In the genomic region with DNA sequence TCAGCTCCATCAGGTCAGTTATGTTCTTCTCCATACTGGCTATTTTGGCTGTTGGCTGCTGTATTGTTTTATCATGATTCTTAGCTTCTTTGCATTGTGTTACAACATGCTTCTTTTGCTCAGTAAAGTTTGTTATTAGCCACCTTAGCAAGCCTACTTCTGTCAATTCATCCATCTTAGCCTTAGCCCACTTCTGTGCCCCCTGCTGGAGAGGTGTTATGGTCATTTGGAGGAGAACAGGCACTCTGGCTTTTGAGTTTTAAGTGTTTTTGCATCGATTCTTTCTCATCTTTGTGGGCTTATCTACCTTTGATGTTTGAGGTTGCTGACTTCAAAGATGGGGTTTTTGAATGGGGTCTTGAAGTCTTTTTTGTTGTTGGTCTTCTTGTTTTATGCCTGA, we compare ENCODE assay signal across 29 cellular contexts.
DNase-seq lines count a peak whose midpoint lies in the region; ATAC-seq and TF ChIP-seq lines count a peak whose summit lies in the region.
"Had no signal": no experiment of that assay in that cellular context is flagged by ENCODE, and none has a peak within 500 bp of the region (broad histone marks: within the 10 kb centered on the region; RNA-seq: fewer than 3 reads in every experiment).

No MANE protein-coding gene starts in this region.

- H3K36me3 ChIP-seq in OCI-LY1 (ENCODE audit: insufficient read depth, low read length) (no peaks in the 10 kb centered on the region), trophoblast cell (ENCODE audit: control insufficient read depth in 1 of 2, insufficient read depth in 2 of 2, low read length in 2 of 2) (no peaks in the 10 kb centered on the region)
- H3K36me3 ChIP-seq: colonic mucosa had no signal

- H3K27me3 Mint-ChIP-seq in natural killer cell (ENCODE audit: low read depth in 2 of 2) = no peaks in the 10 kb centered on the region
- H3K27me3 Mint-ChIP-seq: activated CD4-positive, alpha-beta T cell treated with anti-CD3 and anti-CD28 coated beads for 36 hours; brain; natural killer cell treated with Interleukin-12 subunit alpha and Interleukin-12 subunit beta and Interleukin-15 and Interleukin-18, amount 100 ng/mL, for 72 hours; stimulated activated memory B cell treated with anti-CD40 and anti-IgM and Interleukin-4, amounts not matched to agents 10 μg/mL and 1 μg/mL and 100 μg/mL, for 72 hours had no signal

- H3K4me1 ChIP-seq in OCI-LY1 (ENCODE audit: insufficient read depth, low read length, severe bottlenecking) (no peaks in the 10 kb centered on the region), trophoblast cell (ENCODE audit: control insufficient read depth in 1 of 2, insufficient read depth in 2 of 2, low read length in 2 of 2) (peaks cover 0 to 2% of the 10 kb centered on the region in 2 experiments)
- H3K4me1 ChIP-seq: colonic mucosa had no signal

- no peak overlapping the region for H4K12ac ChIP-seq in trophoblast cell (ENCODE audit: low read depth, low read length)

- no peak overlapping the region for H2BK5ac ChIP-seq in trophoblast cell (ENCODE audit: low read depth, low read length, poor library complexity)

- H3K27me3 ChIP-seq in OCI-LY1 (ENCODE audit: insufficient read depth, low read length) = no peaks in the 10 kb centered on the region
- H3K27me3 ChIP-seq in trophoblast cell (ENCODE audit: insufficient read depth, low read length) = no peaks in the 10 kb centered on the region
- H3K27me3 ChIP-seq: colonic mucosa had no signal

- TF ChIP-seq CTCF in 22Rv1 (IDR thresholded peaks at IDR 0.05) = peak; percentile 22; the same call in 1 of the 2 replicates
- TF ChIP-seq CTCF in GM12865 (IDR thresholded peaks at IDR 0.05; ENCODE audit: insufficient read depth, low read depth, low read length, missing control alignments) = peak; percentile 7
- TF ChIP-seq CTCF in OCI-LY1 (IDR thresholded peaks at IDR 0.05; ENCODE audit: low read length) = peak; percentile 39; the same call in 1 of the 2 replicates
- peak; percentile 49 for TF ChIP-seq CTCF in epithelial cell of proximal tubule (conservative IDR thresholded peaks at IDR 0.05; ENCODE audit: low read depth, low read length)
- TF ChIP-seq CTCF in natural killer cell (IDR thresholded peaks at IDR 0.05) = no peak

- no peak overlapping the region for H3K23ac ChIP-seq in trophoblast cell (ENCODE audit: low read length)

- H2AK5ac ChIP-seq in trophoblast cell (ENCODE audit: low read length) = no peak overlapping the region

- H3K4me3 ChIP-seq in GM12865 (ENCODE audit: low read depth, low read length) (no peak overlapping the region), OCI-LY1 (ENCODE audit: low read depth, low read length, poor library complexity, severe bottlenecking) (no peak overlapping the region), epithelial cell of proximal tubule (ENCODE audit: low read depth, low read length) (no peak overlapping the region), trophoblast cell (ENCODE audit: low read depth, low read length) (no peak overlapping the region)
- H3K4me3 ChIP-seq: colonic mucosa, K562 had no signal

- H3K4ac ChIP-seq in trophoblast cell (ENCODE audit: low read depth, low read length) = no peak overlapping the region

- H3K9me3 ChIP-seq in OCI-LY1 (ENCODE audit: low read length) = no peaks in the 10 kb centered on the region
- H3K9me3 ChIP-seq in trophoblast cell (ENCODE audit: insufficient read depth, low read depth, low read length) = no peaks in the 10 kb centered on the region
- H3K9me3 ChIP-seq: colonic mucosa had no signal

- no peak overlapping the region for H2BK12ac ChIP-seq in trophoblast cell (ENCODE audit: low read length)

- H3K27ac ChIP-seq in 22Rv1 (no peak overlapping the region), OCI-LY1 (ENCODE audit: low read depth, low read length, poor library complexity, severe bottlenecking) (no peak overlapping the region), trophoblast cell (ENCODE audit: low read depth, low read length) (no peak overlapping the region)
- H3K27ac ChIP-seq: colonic mucosa had no signal

- no peak overlapping the region for H4K91ac ChIP-seq in trophoblast cell (ENCODE audit: low read depth, low read length)

- WGBS in trophoblast cell (ENCODE audit: extremely low coverage, insufficient coverage, insufficient read length) = no CpG with 5 or more reads among the region's 1 CpG

- no peaks in the 10 kb centered on the region for H3K79me2 ChIP-seq in OCI-LY1 (ENCODE audit: insufficient read depth, low read length)
- no peaks in the 10 kb centered on the region for H3K79me2 ChIP-seq in trophoblast cell (ENCODE audit: control insufficient read depth, insufficient read depth, low read length, poor library complexity)

- no peak overlapping the region for H3K14ac ChIP-seq in trophoblast cell (ENCODE audit: low read length)

- H4K20me1 ChIP-seq in OCI-LY1 (ENCODE audit: insufficient read depth, low read length) = no peaks in the 10 kb centered on the region

- H3K9ac ChIP-seq in OCI-LY1 (ENCODE audit: low read length) (no peak overlapping the region), trophoblast cell (ENCODE audit: low read length) (no peak overlapping the region)

- no peaks in the 10 kb centered on the region for H3K36me3 Mint-ChIP-seq in natural killer cell
- H3K36me3 Mint-ChIP-seq: natural killer cell treated with Interleukin-12 subunit alpha and Interleukin-12 subunit beta and Interleukin-15 and Interleukin-18, amount 100 ng/mL, for 72 hours; stimulated activated memory B cell treated with anti-CD40 and anti-IgM and Interleukin-4, amounts not matched to agents 10 μg/mL and 1 μg/mL and 100 μg/mL, for 72 hours had no signal

- no peak overlapping the region for H3K27ac Mint-ChIP-seq in natural killer cell
- H3K27ac Mint-ChIP-seq: activated CD4-positive, alpha-beta T cell treated with anti-CD3 and anti-CD28 coated beads for 36 hours; brain; natural killer cell treated with Interleukin-12 subunit alpha and Interleukin-12 subunit beta and Interleukin-15 and Interleukin-18, amount 100 ng/mL, for 72 hours; stimulated activated memory B cell treated with anti-CD40 and anti-IgM and Interleukin-4, amounts not matched to agents 10 μg/mL and 1 μg/mL and 100 μg/mL, for 72 hours; T-helper 1 cell treated with Interleukin-12 subunit alpha and Interleukin-12 subunit beta and Interleukin-4 antibody, amounts not matched to agents 30 μg/mL and 1 μg/mL, for 36 hours had no signal

- no peak overlapping the region for H3K4me3 Mint-ChIP-seq in natural killer cell
- H3K4me3 Mint-ChIP-seq: activated CD4-positive, alpha-beta T cell treated with anti-CD3 and anti-CD28 coated beads for 36 hours; activated T-cell treated with anti-CD3 and anti-CD28 coated beads, Interleukin-2, amount 50 U/mL, for 4 hours; brain; natural killer cell treated with Interleukin-12 subunit alpha and Interleukin-12 subunit beta and Interleukin-15 and Interleukin-18, amount 100 ng/mL, for 72 hours; stimulated activated memory B cell treated with anti-CD40 and anti-IgM and Interleukin-4, amounts not matched to agents 10 μg/mL and 1 μg/mL and 100 μg/mL, for 72 hours; T-helper 1 cell treated with Interleukin-12 subunit alpha and Interleukin-12 subunit beta and Interleukin-4 antibody, amounts not matched to agents 30 μg/mL and 1 μg/mL, for 36 hours had no signal

- H2AFZ ChIP-seq in OCI-LY1 (ENCODE audit: low read length) = no peak overlapping the region
- H2AFZ ChIP-seq in trophoblast cell (ENCODE audit: insufficient read depth, low read length, poor library complexity) = no peak overlapping the region

- H3K9me3 Mint-ChIP-seq in natural killer cell = peaks cover 8 to 11% of the 10 kb centered on the region in 2 donors
- H3K9me3 Mint-ChIP-seq: T-helper 1 cell treated with Interleukin-12 subunit alpha and Interleukin-12 subunit beta and Interleukin-4 antibody, amounts not matched to agents 30 μg/mL and 1 μg/mL, for 36 hours had no signal

- H3K4me1 Mint-ChIP-seq in natural killer cell = no peaks in the 10 kb centered on the region
- H3K4me1 Mint-ChIP-seq: activated CD4-positive, alpha-beta T cell treated with anti-CD3 and anti-CD28 coated beads for 36 hours; stimulated activated memory B cell treated with anti-CD40 and anti-IgM and Interleukin-4, amounts not matched to agents 10 μg/mL and 1 μg/mL and 100 μg/mL, for 72 hours had no signal

- intact Hi-C loops in natural killer cell (cut with micrococcal nuclease) = no loop called here

- no peak overlapping the region for H3K4me2 ChIP-seq in OCI-LY1 (ENCODE audit: low read length)
- H3K4me2 ChIP-seq in trophoblast cell (ENCODE audit: low read length) = no peak overlapping the region

- no peak overlapping the region for H4K8ac ChIP-seq in trophoblast cell (ENCODE audit: low read depth, low read length)

- H2BK120ac ChIP-seq in trophoblast cell (ENCODE audit: insufficient read depth, low read length, poor library complexity) = no peak overlapping the region

- DNase-seq in GM12865 (ENCODE audit: low read depth) = peak; percentile 13
- DNase-seq in epithelial cell of proximal tubule (ENCODE audit: low read depth) = no peak
- DNase-seq in trophoblast cell = no peak
- no peak for DNase-seq in natural killer cell
- DNase-seq: activated CD4-positive, alpha-beta T cell treated with anti-CD3 and anti-CD28 coated beads for 36 hours; activated naive CD4-positive, alpha-beta T cell; activated T-cell treated with anti-CD3 and anti-CD28 coated beads, Interleukin-2, amount 50 U/mL, for 4 hours; C1 segment of cervical spinal cord; Calu3; colonic mucosa; islet precursor cell; left ventricle myocardium superior; midbrain; MM.1S; NCI-H1436; NCI-H2107; NCI-H446; retina; stimulated activated CD4-positive, alpha-beta T cell treated with anti-CD3 and anti-CD28 coated beads, Interleukin-4, amount 100 ng/mL, for 1 hour had no signal

- no peaks in the 10 kb centered on the region for H3K9me2 ChIP-seq in OCI-LY1 (ENCODE audit: low read depth, low read length)

- H3F3A ChIP-seq in OCI-LY1 (ENCODE audit: insufficient read depth, low read length) = no peaks in the 10 kb centered on the region

- no peak overlapping the region for H3K18ac ChIP-seq in trophoblast cell (ENCODE audit: low read length)

- H3K79me1 ChIP-seq in trophoblast cell (ENCODE audit: low read length) = no peaks in the 10 kb centered on the region

- ATAC-seq in GM19452 (IDR thresholded peaks at IDR 0.05; ENCODE audit: unreplicated experiment) = no peak
- ATAC-seq in GM21737 (IDR thresholded peaks at IDR 0.05; ENCODE audit: unreplicated experiment) = no peak
- no peak for ATAC-seq in natural killer cell
- ATAC-seq: activated CD4-positive, alpha-beta T cell treated with anti-CD3 and anti-CD28 coated beads for 36 hours; activated T-cell treated with anti-CD3 and anti-CD28 coated beads, Interleukin-2, amount 50 U/mL, for 4 hours; K562; left ventricle myocardium superior; natural killer cell treated with Interleukin-12 subunit alpha and Interleukin-12 subunit beta and Interleukin-15 and Interleukin-18, amount 100 ng/mL, for 72 hours; Panc1; stimulated activated memory B cell treated with anti-CD40 and anti-IgM and Interleukin-4, amounts not matched to agents 10 μg/mL and 1 μg/mL and 100 μg/mL, for 72 hours had no signal
